In the genomic region with DNA sequence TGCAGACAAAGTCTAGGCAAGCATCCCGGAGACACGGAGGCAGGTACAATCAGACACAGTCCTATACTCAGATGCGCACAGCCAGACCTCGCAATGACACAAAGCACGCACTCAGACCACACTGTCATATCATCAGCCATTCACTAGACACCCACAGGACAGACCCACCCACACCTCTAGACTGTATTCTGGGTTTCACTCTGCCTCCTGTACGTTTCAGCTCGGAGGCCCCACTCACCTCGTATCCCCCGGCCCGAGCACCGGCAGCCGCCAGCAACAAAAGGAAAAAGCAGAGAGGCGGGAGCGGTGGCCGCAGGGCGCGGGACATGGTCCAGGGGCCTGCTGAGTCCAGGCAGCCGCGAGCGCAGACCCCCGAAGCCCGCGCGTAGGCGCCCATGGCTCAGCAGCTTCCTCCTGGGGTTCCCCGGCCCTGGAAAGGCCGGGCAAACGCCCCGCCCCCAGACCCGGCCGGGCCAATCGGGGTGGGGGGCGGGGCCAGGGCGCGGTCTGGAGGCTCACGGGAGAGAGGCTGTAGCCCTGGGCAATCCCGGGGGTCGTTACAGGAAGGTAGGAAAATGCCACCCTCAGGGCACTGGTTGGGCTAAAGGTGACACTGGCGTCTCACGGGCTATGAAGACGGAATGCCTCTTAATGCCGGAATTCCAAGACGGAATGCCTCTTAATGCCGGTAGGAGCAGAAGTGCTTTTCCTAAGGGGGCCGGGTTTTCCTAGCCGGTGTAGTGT, we compare ENCODE assay signal across 8 cellular contexts. TPM values are rescaled to one million over a fixed set of nuclear protein-coding genes. Genes with fewer than 3 reads are reported as not detected.
DNase-seq lines count a peak whose midpoint lies in the region; TF ChIP-seq lines count a peak whose summit lies in the region.

A gene (minus strand): TSS at position 438 of the 744 bp plus-strand sequence. CDS start 41 bp downstream, at position 397.
A gene with protein sequence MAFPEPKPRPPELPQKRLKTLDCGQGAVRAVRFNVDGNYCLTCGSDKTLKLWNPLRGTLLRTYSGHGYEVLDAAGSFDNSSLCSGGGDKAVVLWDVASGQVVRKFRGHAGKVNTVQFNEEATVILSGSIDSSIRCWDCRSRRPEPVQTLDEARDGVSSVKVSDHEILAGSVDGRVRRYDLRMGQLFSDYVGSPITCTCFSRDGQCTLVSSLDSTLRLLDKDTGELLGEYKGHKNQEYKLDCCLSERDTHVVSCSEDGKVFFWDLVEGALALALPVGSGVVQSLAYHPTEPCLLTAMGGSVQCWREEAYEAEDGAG (plus strand): TSS at position 503 of the 744 bp plus-strand sequence. CDS start 2,984 bp downstream, outside the sequence.

- peak; percentile 17 for DNase-seq in DMS114 treated with DMSO at 0.1 percent for 48 hours (lab: John Stamatoyannopoulos, UW; ENCODE audit: unreplicated experiment)
- DNase-seq in H4 (ENCODE audit: low spot score) = no peak
- peak; percentile 35 for DNase-seq in NCI-H128 (lab: John Stamatoyannopoulos, UW; ENCODE audit: unreplicated experiment)
- DNase-seq in T-helper 2 cell = peak; percentile 68 to 77 (median 73)
- DNase-seq in amniotic stem cell (lab: John Stamatoyannopoulos, UW) = peak; percentile 68
- DNase-seq in right atrium auricular region (ENCODE audit: low spot score) = peak; percentile 68
- DNase-seq in putamen (ENCODE audit: low spot score) = peak; percentile 77

- no peaks in the 10 kb centered on the region for H3K9me3 ChIP-seq in right atrium auricular region

- H3K27ac ChIP-seq in right atrium auricular region (peak within 1 kb of the TSS; percentile 66 to 72), urinary bladder (ENCODE audit: low read depth) (no peak within 1 kb of the TSS)

- H3K4me3 ChIP-seq in right atrium auricular region (peak within 1 kb of the TSS; percentile 77 to 96), urinary bladder (ENCODE audit: low read depth, low read length) (peak within 1 kb of the TSS; percentile 85)

- WGBS in urinary bladder = 1% methylated on average over 46 of the region's 46 CpGs

- H3K4me1 ChIP-seq in right atrium auricular region = peaks cover 0 to 41% of the 10 kb centered on the region in 2 donors
- no peaks in the 10 kb centered on the region for H3K4me1 ChIP-seq in urinary bladder (ENCODE audit: insufficient read depth)

- peaks cover 23% of the 10 kb centered on the region for H3K36me3 ChIP-seq in right atrium auricular region
- no peaks in the 10 kb centered on the region for H3K36me3 ChIP-seq in urinary bladder (ENCODE audit: insufficient read depth)

- no peak for TF ChIP-seq CTCF in right atrium auricular region (IDR thresholded peaks at IDR 0.05)

- H3K27me3 ChIP-seq in right atrium auricular region = no peaks in the 10 kb centered on the region

RNA-seq across cellular contexts. Expression of the first gene that starts in this region (rescaled TPM):
- 34.2 and 53.4 TPM in 2 replicates for total RNA-seq in H4 (2014; rRNA removed; shearing (Covaris generic))
- total RNA-seq in right atrium auricular region (10 to 100 TPM; 33.7 to 35.5 TPM), urinary bladder (31.1 TPM)
- polyA plus RNA-seq in urinary bladder = 60.0 TPM

RNA-seq across cellular contexts. Expression of the second gene that starts in this region (rescaled TPM):
- total RNA-seq in H4 (2014; rRNA removed; shearing (Covaris generic)) = 12.8 and 13.7 TPM in 2 replicates
- total RNA-seq in right atrium auricular region (10 to 100 TPM; 10.1 to 11.6 TPM), urinary bladder (5.1 TPM)
- polyA plus RNA-seq in urinary bladder = 17.5 TPM
